12 cellular contexts compared by ENCODE assay signal in the genomic region with DNA sequence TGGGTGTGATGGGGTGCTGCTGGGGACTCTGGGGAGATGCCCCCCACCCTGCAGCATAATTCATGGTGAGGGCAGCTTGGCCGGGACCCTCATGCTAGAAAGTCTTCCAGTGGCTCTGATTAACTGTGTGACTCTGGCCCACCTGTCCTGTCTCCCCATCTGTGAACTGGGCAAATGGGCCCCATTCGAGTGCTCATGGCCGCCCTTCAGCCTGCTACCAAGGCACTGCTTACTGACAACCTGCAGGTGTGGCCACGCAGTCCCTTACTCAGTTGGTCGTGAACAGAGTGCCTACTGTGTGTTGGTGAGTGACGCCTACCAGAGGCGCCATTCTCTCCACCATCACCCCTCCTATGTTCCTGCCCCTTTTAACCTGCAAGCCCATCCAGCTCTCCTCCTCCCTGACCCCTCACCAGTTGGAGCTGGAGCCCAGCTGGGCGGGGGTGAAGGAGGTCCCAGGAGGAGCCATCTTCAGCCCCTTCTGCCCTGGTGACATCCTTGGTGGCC.
DNase-seq lines count a peak whose midpoint lies in the region; ATAC-seq, FAIRE-seq and TF ChIP-seq lines count a peak whose summit lies in the region.
"Had no signal": no experiment of that assay in that cellular context is flagged by ENCODE, and none has a peak within 500 bp of the region (broad histone marks: within the 10 kb centered on the region; RNA-seq: fewer than 3 reads in every experiment).

No MANE protein-coding gene starts in this region.

- H3K9ac ChIP-seq in HepG2 (ENCODE audit: insufficient read depth, low read depth, low read length) (no peak overlapping the region), neuronal stem cell (ENCODE audit: low read depth, low read length, poor library complexity) (no peak overlapping the region)

- H2BK5ac ChIP-seq in neuronal stem cell (ENCODE audit: low read length), result peak overlapping the region; percentile 33

- H3K4me2 ChIP-seq in HepG2 (ENCODE audit: low read depth, low read length), result no peak overlapping the region
- peak overlapping the region; percentile 35 for H3K4me2 ChIP-seq in neuronal stem cell (ENCODE audit: insufficient read depth, low read length, poor library complexity, severe bottlenecking)

- no peak for ATAC-seq in HepG2
- no peak for ATAC-seq in right lobe of liver

- no peak for TF ChIP-seq EP300 in HepG2 (IDR thresholded peaks at IDR 0.05; ENCODE audit: low read depth in 2 of 2, low read length in 2 of 2)
- TF ChIP-seq EP300 in HepG2 (CRISPR knock-in tag; IDR thresholded peaks at IDR 0.05; ENCODE audit: borderline replicate concordance), result no peak
- no peak for TF ChIP-seq EP300 in esophagus muscularis mucosa (IDR thresholded peaks at IDR 0.05)

- H4K8ac ChIP-seq in neuronal stem cell (ENCODE audit: low read depth, low read length), result no peak overlapping the region

- peak overlapping the region; percentile 59 for H2BK12ac ChIP-seq in neuronal stem cell (ENCODE audit: low read length)

- DNase-seq in HepG2 (ENCODE audit: low spot score), result no peak
- no peak for DNase-seq in right lobe of liver
- no peak for DNase-seq in esophagus muscularis mucosa (ENCODE audit: extremely low spot score)
- DNase-seq in neuronal stem cell (ENCODE audit: low spot score), result no peak
- DNase-seq in uterus, result no peak
- no peak for DNase-seq in NCI-H1105 treated with DMSO at 0.1 percent for 48 hours (lab: John Stamatoyannopoulos, UW)
- no peak for DNase-seq in GDM1 (lab: John Stamatoyannopoulos, UW)
- no peak for DNase-seq in stimulated activated CD4-positive, alpha-beta T cell treated with anti-CD3 and anti-CD28 coated beads, Interleukin-12 subunit alpha, Interleukin-12 subunit beta, amount 100 ng/mL, for 4 hours
- DNase-seq: activated CD4-positive, alpha-beta T cell treated with anti-CD3 and anti-CD28 coated beads for 1 hour; foreskin keratinocyte; NCI-H2171; tibial artery had no signal

- H3K14ac ChIP-seq in neuronal stem cell (ENCODE audit: low read length), result no peak overlapping the region

- H3K4me3 ChIP-seq in HepG2 (replicated peaks in 1 of 3; ENCODE audit: insufficient read depth in 1 of 3, low read depth in 2 of 3, low read length in 3 of 3) (no peak overlapping the region), right lobe of liver (no peak overlapping the region), esophagus muscularis mucosa (no peak overlapping the region), neuronal stem cell (ENCODE audit: low read length in 2 of 2) (no peak overlapping the region), uterus (no peak overlapping the region)
- H3K4me3 ChIP-seq: tibial artery had no signal

- H3K79me1 ChIP-seq in neuronal stem cell (ENCODE audit: low read depth, low read length), result peaks cover 15% of the 10 kb centered on the region

- intact Hi-C loops in HepG2 (cut with micrococcal nuclease; ENCODE audit: unreplicated experiment), result no loop called here
- intact Hi-C loops in right lobe of liver (cut with DNase I), result no loop called here
- intact Hi-C loops in esophagus muscularis mucosa (cut with DNase I), result no loop called here
- intact Hi-C loops in uterus (cut with DNase I; ENCODE audit: low total_unique reads), result no loop called here

- H2AFZ ChIP-seq in HepG2 (ENCODE audit: low read length) (no peak overlapping the region), neuronal stem cell (ENCODE audit: low read length) (no peak overlapping the region)

- TF ChIP-seq POLR2A in HepG2 (IDR thresholded peaks at IDR 0.05; ENCODE audit: insufficient read depth in 1 of 2, low read depth in 2 of 2, low read length in 2 of 2) (no peak), right lobe of liver (IDR thresholded peaks at IDR 0.05) (no peak), esophagus muscularis mucosa (IDR thresholded peaks at IDR 0.05; ENCODE audit: low read depth) (no peak), uterus (IDR thresholded peaks at IDR 0.05) (no peak)

- in situ Hi-C loops in HepG2 (cut with HindIII; ENCODE audit: extremely low pct_ligation_motif_present, low pct_unique_long_range_greater_than_20kb), result loop anchor here (25.0 kb wide), 1 partner anchor 91 kb away; no protein-coding TSS in a partner anchor

- peak overlapping the region; percentile 92 for H2AK5ac ChIP-seq in neuronal stem cell (ENCODE audit: low read depth, low read length)

- no peak for TF ChIP-seq RAD21 in HepG2 (CRISPR knock-in tag; IDR thresholded peaks at IDR 0.05)

- no peak overlapping the region for H2BK15ac ChIP-seq in neuronal stem cell (ENCODE audit: low read length)

- no peak overlapping the region for H3K4ac ChIP-seq in neuronal stem cell (ENCODE audit: low read length)

- peak overlapping the region; percentile 63 for H2BK120ac ChIP-seq in neuronal stem cell (ENCODE audit: low read depth, low read length)

- FAIRE-seq in HepG2 (lab: Jason Lieb, UNC), result no peak

- no peak for TF ChIP-seq CTCF in HepG2 (CRISPR knock-in tag; IDR thresholded peaks at IDR 0.05)
- no peak for TF ChIP-seq CTCF in right lobe of liver (IDR thresholded peaks at IDR 0.05)
- no peak for TF ChIP-seq CTCF in esophagus muscularis mucosa (IDR thresholded peaks at IDR 0.05)
- no peak for TF ChIP-seq CTCF in uterus (IDR thresholded peaks at IDR 0.05)

- POLR2A ChIA-PET in HepG2 (lab: Yijun Ruan, JAX), result no interaction called here

- no peak overlapping the region for H4K91ac ChIP-seq in neuronal stem cell (ENCODE audit: low read depth, low read length, poor library complexity)

- no peaks in the 10 kb centered on the region for H4K20me1 ChIP-seq in HepG2 (ENCODE audit: insufficient read depth, low read length)

- H3K36me3 ChIP-seq in HepG2 (replicated peaks in 1 of 2; ENCODE audit: control insufficient read depth in 1 of 2, insufficient read depth in 2 of 2, low read length in 2 of 2) (peaks cover 15 to 60% of the 10 kb centered on the region in 2 experiments), right lobe of liver (no peaks in the 10 kb centered on the region), esophagus muscularis mucosa (peaks cover 0 to 18% (median 4%) of the 10 kb centered on the region in 4 donors), neuronal stem cell (replicated peaks in 1 of 2; ENCODE audit: control insufficient read depth in 2 of 2, insufficient read depth in 2 of 2, low read length in 2 of 2) (peaks cover 2 to 20% of the 10 kb centered on the region in 2 donors), uterus (no peaks in the 10 kb centered on the region)

- peaks cover 94% of the 10 kb centered on the region for H3K4me1 ChIP-seq in HepG2 (ENCODE audit: insufficient read depth, low read length)
- H3K4me1 ChIP-seq in right lobe of liver, result peaks cover 0 to 16% (median 0%) of the 10 kb centered on the region in 4 donors
- peaks cover 91 to 100% (median 96%) of the 10 kb centered on the region in 4 donors for H3K4me1 ChIP-seq in esophagus muscularis mucosa
- H3K4me1 ChIP-seq in neuronal stem cell (ENCODE audit: control insufficient read depth in 2 of 2, insufficient read depth in 1 of 2, low read depth in 1 of 2, low read length in 2 of 2), result peaks cover 57 to 58% of the 10 kb centered on the region in 2 donors
- peaks cover 35 to 66% of the 10 kb centered on the region in 2 donors for H3K4me1 ChIP-seq in uterus
- H3K4me1 ChIP-seq: foreskin keratinocyte had no signal

- H3K79me2 ChIP-seq in HepG2 (ENCODE audit: insufficient read depth, low read length), result peaks cover 6% of the 10 kb centered on the region

- H3K18ac ChIP-seq in neuronal stem cell (ENCODE audit: low read length), result peak overlapping the region; percentile 77

- H3K27ac ChIP-seq in HepG2 (ENCODE audit: extremely low read length, insufficient read depth, low read length) (peak overlapping the region; percentile 77), right lobe of liver (no peak overlapping the region), esophagus muscularis mucosa (replicated peaks in 1 of 4) (peak overlapping the region; percentile 67 to 81 (median 74)), neuronal stem cell (replicated peaks; ENCODE audit: low read length) (peak overlapping the region; percentile 75), uterus (peak overlapping the region; percentile 78)
- H3K27ac ChIP-seq: foreskin keratinocyte had no signal

- H3K23ac ChIP-seq in neuronal stem cell (ENCODE audit: low read depth, low read length, poor library complexity), result no peak overlapping the region

- H3K27me3 ChIP-seq in HepG2 (ENCODE audit: control insufficient read depth in 1 of 2, insufficient read depth in 2 of 2, low read length in 2 of 2) (no peaks in the 10 kb centered on the region), right lobe of liver (no peaks in the 10 kb centered on the region), esophagus muscularis mucosa (no peaks in the 10 kb centered on the region), neuronal stem cell (ENCODE audit: control insufficient read depth in 3 of 3, insufficient read depth in 3 of 3, low read depth in 1 of 3, low read length in 3 of 3) (no peaks in the 10 kb centered on the region), uterus (no peaks in the 10 kb centered on the region)
- H3K27me3 ChIP-seq: foreskin keratinocyte, tibial artery had no signal

- 96% methylated on average over 7 of the region's 8 CpGs for WGBS in HepG2 (ENCODE audit: low lambda C conversion rate)
- 100% methylated on average over 1 of the region's 8 CpGs for WGBS in right lobe of liver (ENCODE audit: insufficient coverage, low coverage, low lambda C conversion rate, missing lambda C conversion rate)
- WGBS in esophagus muscularis mucosa, result 92% methylated on average over 8 of the region's 8 CpGs
- no CpG with 5 or more reads among the region's 8 CpGs for WGBS in neuronal stem cell (ENCODE audit: extremely low coverage in 2 of 2, insufficient read length in 2 of 2, insufficient replicate concordance in 1 of 2), 2 donors

- H3K9me3 ChIP-seq in HepG2 (ENCODE audit: low read length) (no peaks in the 10 kb centered on the region), right lobe of liver (no peaks in the 10 kb centered on the region), esophagus muscularis mucosa (no peaks in the 10 kb centered on the region), neuronal stem cell (replicated peaks in 1 of 2; ENCODE audit: control insufficient read depth in 2 of 2, insufficient read depth in 1 of 2, low read depth in 1 of 2, low read length in 2 of 2) (no peaks in the 10 kb centered on the region), uterus (no peaks in the 10 kb centered on the region)
- H3K9me3 ChIP-seq: tibial artery had no signal

- CTCF ChIA-PET in HepG2 (lab: Yijun Ruan, JAX; ENCODE audit: low intra/inter-chr PET ratio, low total read pairs), result no interaction called here

- BruUV-seq in HepG2 (replicated peaks; lab: Mats Ljungman, UMichigan), result no TSS peak

Comparison
In these comparisons a context has a peak if more than half of its experiments do, and no peak if none do; other contexts are left out.
1. H3K27ac ChIP-seq: peak in HepG2 (single experiment), esophagus muscularis mucosa (4 of 4), neuronal stem cell (single experiment) and uterus (2 of 2); none in right lobe of liver (0 of 3).